In genomic region chr2:19488009-19488691, GRCh38 we compare ENCODE assay signal across 8 cellular contexts.
DNase-seq lines count a peak whose midpoint lies in the region; ATAC-seq and TF ChIP-seq lines count a peak whose summit lies in the region.

No MANE protein-coding gene starts in this region.

- H3K4me1 Mint-ChIP-seq in neural progenitor cell: no peaks in the 10 kb centered on the region

- H3K27me3 Mint-ChIP-seq in neural progenitor cell (ENCODE audit: insufficient read depth, low read depth): peaks cover 3% of the 10 kb centered on the region

- no peak overlapping the region for H3K9ac ChIP-seq in neural progenitor cell

- H3K9me3 ChIP-seq in neural progenitor cell (ENCODE audit: low read depth): no peaks in the 10 kb centered on the region

- no peak overlapping the region for H3K4me3 Mint-ChIP-seq in neural progenitor cell

- DNase-seq in GM04504 (ENCODE audit: low read depth) (peak; percentile 37), HK-2 (ENCODE audit: unreplicated experiment) (peak; percentile 22), NCI-H2107 treated with DMSO at 0.1 percent for 48 hours (lab: John Stamatoyannopoulos, UW; ENCODE audit: unreplicated experiment) (no peak), neural progenitor cell (ENCODE audit: low spot score) (no peak), Kasumi-1 (lab: John Stamatoyannopoulos, UW) (no peak), caudate nucleus (lab: John Stamatoyannopoulos, UW) (no peak)

- no peaks in the 10 kb centered on the region for H3K4me1 ChIP-seq in neural progenitor cell

- H3K27ac ChIP-seq in neural progenitor cell (no peak overlapping the region), caudate nucleus (ENCODE audit: low read depth, low read length) (no peak overlapping the region)

- no peak for TF ChIP-seq CTCF in neural progenitor cell (IDR thresholded peaks at IDR 0.05)

- H3K4me2 ChIP-seq in neural progenitor cell: no peak overlapping the region

- H3K4me3 ChIP-seq in neural progenitor cell: no peak overlapping the region

- no peaks in the 10 kb centered on the region for H3K27me3 ChIP-seq in neural progenitor cell

- no peaks in the 10 kb centered on the region for H4K20me1 ChIP-seq in neural progenitor cell (ENCODE audit: low read depth)

- H3K36me3 ChIP-seq in neural progenitor cell: no peaks in the 10 kb centered on the region

- H3K79me2 ChIP-seq in neural progenitor cell (ENCODE audit: low read depth): no peaks in the 10 kb centered on the region

- no peaks in the 10 kb centered on the region for H3K36me3 Mint-ChIP-seq in neural progenitor cell

- H3K9me3 Mint-ChIP-seq in neural progenitor cell: no peaks in the 10 kb centered on the region

- H3K27ac Mint-ChIP-seq in neural progenitor cell: no peak overlapping the region

- ATAC-seq in GM21723 (IDR thresholded peaks at IDR 0.05; ENCODE audit: unreplicated experiment): peak; percentile 90
- ATAC-seq in esophagus mucosa: peak; percentile 88

- no peak overlapping the region for H2AFZ ChIP-seq in neural progenitor cell (replicated peaks)

- no peaks in the 10 kb centered on the region for H3F3A ChIP-seq in neural progenitor cell (ENCODE audit: low read depth)

Comparison
In these comparisons a context has a peak if more than half of its experiments do, and no peak if none do; other contexts are left out.
1. DNase-seq: peak in GM04504 (single experiment) and HK-2 (single experiment); none in NCI-H2107 treated with DMSO at 0.1 percent for 48 hours (single experiment), neural progenitor cell (single experiment), Kasumi-1 (0 of 2) and caudate nucleus (0 of 61).